In the genomic region with DNA sequence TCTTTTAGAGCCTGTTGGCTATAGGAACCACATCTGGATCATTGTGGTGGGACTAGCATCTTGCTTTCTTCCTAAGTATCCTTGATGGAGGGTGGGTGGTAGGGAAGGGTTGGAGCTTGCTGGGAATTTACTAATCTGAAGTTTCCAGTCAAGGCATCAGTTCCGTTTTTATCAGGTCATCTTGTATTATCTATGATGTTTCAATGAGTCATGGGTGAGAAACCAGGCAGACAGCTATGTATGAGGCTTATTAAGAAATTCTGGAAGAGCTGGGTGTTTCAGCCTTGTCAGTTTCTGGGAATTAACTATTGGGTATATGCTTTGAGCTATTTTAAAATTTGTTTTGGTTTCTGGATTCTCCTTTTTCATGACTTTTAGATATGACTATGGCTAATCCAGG, we compare ENCODE assay signal across 14 cellular contexts. TPM values are rescaled to one million over a fixed set of nuclear protein-coding genes. Genes with fewer than 3 reads are reported as not detected.
A peak's percentile ranks its signal among the peaks of the same experiment; 100 is the strongest.
DNase-seq lines count a peak whose midpoint lies in the region; ATAC-seq, FAIRE-seq and TF ChIP-seq lines count a peak whose summit lies in the region.
"Had no signal": no experiment of that assay in that cellular context is flagged by ENCODE, and none has a peak within 500 bp of the region (broad histone marks: within the 10 kb centered on the region; RNA-seq: fewer than 3 reads in every experiment).

No MANE protein-coding gene starts in this region.

- H3K27ac ChIP-seq in A549, result no peak overlapping the region
- H3K27ac ChIP-seq in substantia nigra (ENCODE audit: low read depth, low read length, poor library complexity, severe bottlenecking), result no peak overlapping the region

- FAIRE-seq in A549 (lab: Jason Lieb, UNC), result peak; percentile 36
- FAIRE-seq: H1 had no signal

- H3K9me3 ChIP-seq in A549 (no peaks in the 10 kb centered on the region), mucosa of descending colon (no peaks in the 10 kb centered on the region)

- ATAC-seq in A549 (peak; percentile 56 to 63; a peak in 4 of 6 replicates), SK-N-SH treated with all-trans-retinoic acid at 6 μM for 48 hours (peak; percentile 74), HG03097 (IDR thresholded peaks at IDR 0.05; ENCODE audit: low FRiP score, unreplicated experiment) (no peak), mucosa of descending colon (no peak)

- H3K4me3 ChIP-seq in A549 (no peak overlapping the region), mucosa of descending colon (no peak overlapping the region)

- no peak for TF ChIP-seq EP300 in A549 (IDR thresholded peaks at IDR 0.05)

- 4% methylated on average over 1 of the region's 1 CpG for WGBS in A549 (ENCODE audit: missing lambda C conversion rate)

- peaks cover 6% of the 10 kb centered on the region for H3K36me3 ChIP-seq in mucosa of descending colon (ENCODE audit: low read depth)

- peak overlapping the region; percentile 13 for H3K4me2 ChIP-seq in A549

- intact Hi-C loops in mucosa of descending colon (cut with DNase I, micrococcal nuclease), result no loop called here

- TF ChIP-seq RAD21 in A549 (conservative IDR thresholded peaks at IDR 0.05 in 1 of 2, IDR thresholded peaks at IDR 0.05 in 1 of 2), result no peak

- POLR2A ChIA-PET in A549 (lab: Yijun Ruan, JAX), result interaction anchor here (0.7 to 0.9 kb wide), 3 partner anchors 9 to 53 kb away, joined by 3 to 4 read pairs (median 4); a partner anchor contains a TSS

- CTCF ChIA-PET in A549 (lab: Yijun Ruan, JAX), result interaction anchor here (1.0 to 4.0 kb wide), 9 partner anchors 9 to 112 kb away, joined by 3 to 31 read pairs (median 4); a partner anchor contains a TSS

- DNase-seq in A549 (ENCODE audit: low read depth in 1 of 2, low spot score in 1 of 2) (no peak), GM04503 (ENCODE audit: low read depth) (peak; percentile 63), fibroblast of peridontal ligament (ENCODE audit: extremely low read depth) (peak; percentile 72), NCI-H446 (lab: John Stamatoyannopoulos, UW) (no peak), substantia nigra (lab: John Stamatoyannopoulos, UW) (no peak), mucosa of descending colon (no peak)
- DNase-seq: activated naive CD4-positive, alpha-beta T cell treated with Interleukin-2 at 50 U/mL for 16 hours; CD4-positive, alpha-beta T cell; effector memory CD4-positive, alpha-beta T cell; Karpas-422; SHP77 treated with DMSO at 0.1 percent for 48 hours had no signal

- H3K4me1 ChIP-seq in A549 (peaks cover 11% of the 10 kb centered on the region; the same call in 2 of the 3 replicates), mucosa of descending colon (ENCODE audit: low read depth) (no peaks in the 10 kb centered on the region)

- TF ChIP-seq CTCF in A549 (IDR thresholded peaks at IDR 0.05) (no peak), mucosa of descending colon (IDR thresholded peaks at IDR 0.05) (no peak)

- TF ChIP-seq POLR2A in A549 (IDR thresholded peaks at IDR 0.05; ENCODE audit: low read length), result no peak

TF ChIP-seq in A549, 52 proteins besides CTCF, POLR2A, EP300 and RAD21 (continues in another document):
- TF ChIP-seq RFX5 (IDR thresholded peaks at IDR 0.05), result no peak
- TF ChIP-seq, protein P1, sequence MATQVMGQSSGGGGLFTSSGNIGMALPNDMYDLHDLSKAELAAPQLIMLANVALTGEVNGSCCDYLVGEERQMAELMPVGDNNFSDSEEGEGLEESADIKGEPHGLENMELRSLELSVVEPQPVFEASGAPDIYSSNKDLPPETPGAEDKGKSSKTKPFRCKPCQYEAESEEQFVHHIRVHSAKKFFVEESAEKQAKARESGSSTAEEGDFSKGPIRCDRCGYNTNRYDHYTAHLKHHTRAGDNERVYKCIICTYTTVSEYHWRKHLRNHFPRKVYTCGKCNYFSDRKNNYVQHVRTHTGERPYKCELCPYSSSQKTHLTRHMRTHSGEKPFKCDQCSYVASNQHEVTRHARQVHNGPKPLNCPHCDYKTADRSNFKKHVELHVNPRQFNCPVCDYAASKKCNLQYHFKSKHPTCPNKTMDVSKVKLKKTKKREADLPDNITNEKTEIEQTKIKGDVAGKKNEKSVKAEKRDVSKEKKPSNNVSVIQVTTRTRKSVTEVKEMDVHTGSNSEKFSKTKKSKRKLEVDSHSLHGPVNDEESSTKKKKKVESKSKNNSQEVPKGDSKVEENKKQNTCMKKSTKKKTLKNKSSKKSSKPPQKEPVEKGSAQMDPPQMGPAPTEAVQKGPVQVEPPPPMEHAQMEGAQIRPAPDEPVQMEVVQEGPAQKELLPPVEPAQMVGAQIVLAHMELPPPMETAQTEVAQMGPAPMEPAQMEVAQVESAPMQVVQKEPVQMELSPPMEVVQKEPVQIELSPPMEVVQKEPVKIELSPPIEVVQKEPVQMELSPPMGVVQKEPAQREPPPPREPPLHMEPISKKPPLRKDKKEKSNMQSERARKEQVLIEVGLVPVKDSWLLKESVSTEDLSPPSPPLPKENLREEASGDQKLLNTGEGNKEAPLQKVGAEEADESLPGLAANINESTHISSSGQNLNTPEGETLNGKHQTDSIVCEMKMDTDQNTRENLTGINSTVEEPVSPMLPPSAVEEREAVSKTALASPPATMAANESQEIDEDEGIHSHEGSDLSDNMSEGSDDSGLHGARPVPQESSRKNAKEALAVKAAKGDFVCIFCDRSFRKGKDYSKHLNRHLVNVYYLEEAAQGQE (IDR thresholded peaks at IDR 0.05), result no peak
- no peak for TF ChIP-seq ZNF302 (CRISPR knock-in tag; IDR thresholded peaks at IDR 0.05)
- no peak for TF ChIP-seq ZSCAN20 (CRISPR knock-in tag; IDR thresholded peaks at IDR 0.05)
- TF ChIP-seq RNF2 (IDR thresholded peaks at IDR 0.05; ENCODE audit: borderline replicate concordance, low read depth), result no peak

TF ChIP-seq in SK-N-SH treated with all-trans-retinoic acid at 6 μM for 48 hours, 23 proteins besides CTCF, POLR2A, EP300 and RAD21:
- TF ChIP-seq ISL1 (CRISPR knock-in tag; IDR thresholded peaks at IDR 0.05) (peak; percentile 23; the same call in 1 of the 2 replicates), ZNF8 (CRISPR knock-in tag; IDR thresholded peaks at IDR 0.05) (no peak)
- TF ChIP-seq, protein P2, sequence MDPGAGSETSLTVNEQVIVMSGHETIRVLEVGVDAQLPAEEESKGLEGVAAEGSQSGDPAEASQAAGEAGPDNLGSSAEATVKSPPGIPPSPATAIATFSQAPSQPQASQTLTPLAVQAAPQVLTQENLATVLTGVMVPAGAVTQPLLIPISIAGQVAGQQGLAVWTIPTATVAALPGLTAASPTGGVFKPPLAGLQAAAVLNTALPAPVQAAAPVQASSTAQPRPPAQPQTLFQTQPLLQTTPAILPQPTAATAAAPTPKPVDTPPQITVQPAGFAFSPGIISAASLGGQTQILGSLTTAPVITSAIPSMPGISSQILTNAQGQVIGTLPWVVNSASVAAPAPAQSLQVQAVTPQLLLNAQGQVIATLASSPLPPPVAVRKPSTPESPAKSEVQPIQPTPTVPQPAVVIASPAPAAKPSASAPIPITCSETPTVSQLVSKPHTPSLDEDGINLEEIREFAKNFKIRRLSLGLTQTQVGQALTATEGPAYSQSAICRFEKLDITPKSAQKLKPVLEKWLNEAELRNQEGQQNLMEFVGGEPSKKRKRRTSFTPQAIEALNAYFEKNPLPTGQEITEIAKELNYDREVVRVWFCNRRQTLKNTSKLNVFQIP (CRISPR knock-in tag; IDR thresholded peaks at IDR 0.05; ENCODE audit: borderline replicate concordance, low read depth), result no peak

RNA-seq across cellular contexts. Expression of a gene that starts 11.3 kb away (rescaled TPM):
- polyA plus RNA-seq in A549 (2011; rRNA removed) (31.7 and 39.9 TPM in 2 replicates), A549 (2017; fragmentation: RNase III; extraction: RNeasy Plus Mini Kit Qiagen cat#74134 plus additional on column Dnase treatment) (56.6 to 60.2 TPM (median 59.2 TPM) in 3 replicates)
- 46.6 and 47.7 TPM in 2 replicates for polyA plus RNA-seq in A549 (2012; cell fraction: cytosol; rRNA removed)
- polyA plus RNA-seq in A549 (2012; cell fraction: nucleus; rRNA removed), result 31.5 and 36.9 TPM in 2 replicates
- 11.0 and 11.2 TPM in 2 replicates for polyA minus RNA-seq in A549 (2011; rRNA and poly(A)+ RNA removed)
- 10 to 100 TPM; 26.1 to 32.9 (median 29.0) TPM for total RNA-seq in mucosa of descending colon

RNA-seq across cellular contexts. Expression of a gene that starts 21.5 kb away (rescaled TPM):
- polyA plus RNA-seq in A549 (2011; rRNA removed) (13.8 and 15.8 TPM in 2 replicates), A549 (2017; fragmentation: RNase III; extraction: RNeasy Plus Mini Kit Qiagen cat#74134 plus additional on column Dnase treatment) (6.2 to 8.0 TPM (median 7.3 TPM) in 3 replicates)
- polyA plus RNA-seq in A549 (2012; cell fraction: cytosol; rRNA removed), result 6.9 and 8.3 TPM in 2 replicates
- polyA plus RNA-seq in A549 (2012; cell fraction: nucleus; rRNA removed), result 3.9 and 4.3 TPM in 2 replicates
- polyA minus RNA-seq in A549 (2011; rRNA and poly(A)+ RNA removed), result 12.2 and 13.1 TPM in 2 replicates
- total RNA-seq in mucosa of descending colon, result 1 to 10 TPM; 5.3 to 7.3 (median 6.2) TPM

RNA-seq across cellular contexts. Expression of a gene that starts 22.0 kb away (rescaled TPM):
- polyA plus RNA-seq in A549 (2011; rRNA removed) (60.2 and 71.3 TPM in 2 replicates), A549 (2017; fragmentation: RNase III; extraction: RNeasy Plus Mini Kit Qiagen cat#74134 plus additional on column Dnase treatment) (55.2 to 64.9 TPM (median 63.0 TPM) in 3 replicates)
- 68.2 and 69.2 TPM in 2 replicates for polyA plus RNA-seq in A549 (2012; cell fraction: cytosol; rRNA removed)
- polyA plus RNA-seq in A549 (2012; cell fraction: nucleus; rRNA removed), result 72.4 and 97.7 TPM in 2 replicates
- 81.3 and 95.3 TPM in 2 replicates for polyA minus RNA-seq in A549 (2011; rRNA and poly(A)+ RNA removed)
- total RNA-seq in mucosa of descending colon, result 10 to 100 TPM; 10.1 to 15.3 (median 10.6) TPM

RNA-seq across cellular contexts. Expression of a gene that starts 24.6 kb away (rescaled TPM):
- 0.99 and 1.1 TPM in 2 replicates for polyA plus RNA-seq in A549 (2011; rRNA removed)
- polyA plus RNA-seq in A549 (2012; cell fraction: cytosol; rRNA removed), result 0.20 and 0.30 TPM in 2 replicates
- 1.2 and 1.5 TPM in 2 replicates for polyA plus RNA-seq in A549 (2012; cell fraction: nucleus; rRNA removed)
- polyA plus RNA-seq in A549 (2017; fragmentation: RNase III; extraction: RNeasy Plus Mini Kit Qiagen cat#74134 plus additional on column Dnase treatment), result 0.33 to 1.1 TPM (median 0.53 TPM) in 3 replicates
- 0.37 and 0.63 TPM in 2 replicates for polyA minus RNA-seq in A549 (2011; rRNA and poly(A)+ RNA removed)
- total RNA-seq in mucosa of descending colon, result 10 to 100 TPM; 12.2 to 13.6 (median 13.3) TPM

RNA-seq across cellular contexts. Expression of a gene that starts 27.0 kb away (rescaled TPM):
- polyA plus RNA-seq in A549 (2011; rRNA removed) (1.8 and 1.9 TPM in 2 replicates), A549 (2017; fragmentation: RNase III; extraction: RNeasy Plus Mini Kit Qiagen cat#74134 plus additional on column Dnase treatment) (1.9 to 2.9 TPM (median 2.3 TPM) in 3 replicates)
- 2.6 and 3.0 TPM in 2 replicates for polyA plus RNA-seq in A549 (2012; cell fraction: cytosol; rRNA removed)
- 22.0 and 26.2 TPM in 2 replicates for polyA plus RNA-seq in A549 (2012; cell fraction: nucleus; rRNA removed)
- 1.5 and 2.0 TPM in 2 replicates for polyA minus RNA-seq in A549 (2011; rRNA and poly(A)+ RNA removed)
- 1 to 10 TPM; 1.2 to 2.1 (median 1.4) TPM for total RNA-seq in mucosa of descending colon

Comparison
In these comparisons a context has a peak if more than half of its experiments do, and no peak if none do; other contexts are left out.
1. ATAC-seq: peak in A549 (2 of 2) and SK-N-SH treated with all-trans-retinoic acid at 6 μM for 48 hours (single experiment); none in HG03097 (single experiment) and mucosa of descending colon (single experiment).
2. DNase-seq: peak in GM04503 (single experiment) and fibroblast of peridontal ligament (single experiment); none in A549 (0 of 2), NCI-H446 (0 of 2), substantia nigra (0 of 49) and mucosa of descending colon (0 of 3).